16 cellular contexts compared by ENCODE assay signal in the genomic region with DNA sequence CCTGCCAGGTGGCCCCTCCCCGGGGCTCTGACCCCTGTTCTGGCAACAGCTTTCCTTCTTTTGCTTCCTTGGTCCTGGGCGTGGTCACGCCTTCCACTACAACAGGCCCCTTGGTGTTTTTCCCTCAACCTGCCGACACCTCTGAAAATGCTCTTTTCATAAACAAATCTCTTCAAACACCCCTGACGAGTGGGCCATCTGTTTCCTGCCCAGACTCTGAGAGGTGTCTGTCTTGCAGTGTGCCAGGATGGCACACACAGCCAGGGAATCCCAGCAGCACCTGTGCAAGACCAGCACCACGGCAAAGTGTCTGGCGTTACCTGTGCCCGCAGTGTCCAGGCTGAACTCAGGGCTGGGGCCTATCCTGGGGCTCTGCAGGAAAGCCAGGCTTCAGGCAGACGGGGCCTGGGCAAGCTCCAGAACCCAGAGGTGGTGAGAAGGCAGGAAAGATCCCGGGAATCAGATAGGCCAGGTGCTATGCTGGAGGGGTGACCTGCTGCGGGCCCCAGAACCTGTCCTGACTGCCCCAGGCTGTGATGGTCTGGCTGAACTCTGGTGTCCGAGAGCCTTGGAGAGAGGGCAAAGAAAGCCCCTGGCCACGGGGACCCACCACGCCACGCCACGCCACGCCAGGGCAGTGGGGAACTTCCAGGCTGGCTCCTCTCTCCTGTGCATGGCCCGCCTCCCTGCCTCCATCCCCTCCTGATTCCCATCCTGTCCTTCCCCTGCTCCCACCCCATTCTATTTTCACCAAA.
DNase-seq lines count a peak whose midpoint lies in the region; ATAC-seq, FAIRE-seq and TF ChIP-seq lines count a peak whose summit lies in the region.
"Had no signal": no experiment of that assay in that cellular context is flagged by ENCODE, and none has a peak within 500 bp of the region (broad histone marks: within the 10 kb centered on the region; RNA-seq: fewer than 3 reads in every experiment).

No MANE protein-coding gene starts in this region.

- ATAC-seq in GM18520 (IDR thresholded peaks at IDR 0.05; ENCODE audit: unreplicated experiment) (no peak), HG02870 (IDR thresholded peaks at IDR 0.05; ENCODE audit: unreplicated experiment) (no peak)
- ATAC-seq: activated naive CD4-positive, alpha-beta T cell treated with anti-CD3 and anti-CD28 coated beads, Interleukin-2, amount 50 U/mL, for 72 hours; gastrocnemius medialis; sciatic nerve; SK-N-SH treated with all-trans-retinoic acid at 6 μM for 48 hours had no signal

- dilution Hi-C loops in mammary epithelial cell (cut with HindIII; ENCODE audit: low sequenced_read_pairs) = no loop called here
- dilution Hi-C loops in endothelial cell of umbilical vein (cut with MboI; ENCODE audit: extremely low pct_ligation_motif_present, low sequenced_read_pairs) = no loop called here

- TF ChIP-seq CTCF in MCF 10A (IDR thresholded peaks at IDR 0.05; ENCODE audit: unreplicated experiment) (no peak), mammary epithelial cell (conservative IDR thresholded peaks at IDR 0.05 in 1 of 2, IDR thresholded peaks at IDR 0.05 in 1 of 2; ENCODE audit: extremely low read depth in 1 of 2, insufficient read depth in 1 of 2, low read depth in 1 of 2, low read length in 2 of 2) (no peak), endothelial cell of umbilical vein (IDR thresholded peaks at IDR 0.05; ENCODE audit: extremely low read depth in 1 of 2, insufficient read depth in 1 of 2, low read depth in 1 of 2, low read length in 2 of 2) (no peak), type B pancreatic cell (conservative IDR thresholded peaks at IDR 0.05) (no peak)

- H3K27me3 ChIP-seq in mammary epithelial cell (ENCODE audit: insufficient read depth, low read length) (no peaks in the 10 kb centered on the region), endothelial cell of umbilical vein (ENCODE audit: control insufficient read depth in 2 of 2, insufficient read depth in 2 of 2, low read length in 2 of 2) (no peaks in the 10 kb centered on the region), GM23248 (replicated peaks; ENCODE audit: insufficient read depth) (no peaks in the 10 kb centered on the region)
- H3K27me3 ChIP-seq: brain microvascular endothelial cell had no signal

- no peak for TF ChIP-seq POLR2A in endothelial cell of umbilical vein (IDR thresholded peaks at IDR 0.05; ENCODE audit: low read depth, low read length)

- H4K20me1 ChIP-seq in mammary epithelial cell (ENCODE audit: insufficient read depth, low read length) (no peaks in the 10 kb centered on the region), endothelial cell of umbilical vein (replicated peaks; ENCODE audit: control insufficient read depth, extremely low read depth, insufficient read depth, low read length) (no peaks in the 10 kb centered on the region), GM23248 (ENCODE audit: insufficient read depth) (no peaks in the 10 kb centered on the region)

- no peak overlapping the region for H2AFZ ChIP-seq in mammary epithelial cell (ENCODE audit: low read depth, low read length)
- H2AFZ ChIP-seq in endothelial cell of umbilical vein (ENCODE audit: low read depth, low read length) = no peak overlapping the region
- H2AFZ ChIP-seq in GM23248 = no peak overlapping the region

- in situ Hi-C loops in mammary epithelial cell (cut with MboI; ENCODE audit: low sequenced_read_pairs in 2 of 2) = no loop called here
- in situ Hi-C loops in GM23248 (cut with MboI) = no loop called here

- no peaks in the 10 kb centered on the region for H3K79me2 ChIP-seq in mammary epithelial cell (ENCODE audit: insufficient read depth, low read length)
- no peaks in the 10 kb centered on the region for H3K79me2 ChIP-seq in endothelial cell of umbilical vein (ENCODE audit: control insufficient read depth, insufficient read depth, low read length)
- no peaks in the 10 kb centered on the region for H3K79me2 ChIP-seq in GM23248 (ENCODE audit: insufficient read depth)

- H3K27me3 Mint-ChIP-seq in MCF 10A (ENCODE audit: insufficient read depth, unreplicated experiment) = no peaks in the 10 kb centered on the region
- H3K27me3 Mint-ChIP-seq in type B pancreatic cell = no peaks in the 10 kb centered on the region

- 93% methylated on average over 11 of the region's 18 CpGs for WGBS in mammary epithelial cell (ENCODE audit: low coverage, missing lambda C conversion rate)
- 86 to 87% methylated on average over 16 to 18 of the region's 18 CpGs for WGBS in GM23248 (ENCODE audit: low coverage in 1 of 2, low lambda C conversion rate in 2 of 2, missing lambda C conversion rate in 2 of 2), 2 experiments

- no peaks in the 10 kb centered on the region for H3K9me2 ChIP-seq in GM23248 (ENCODE audit: insufficient read depth)

- peaks cover 9% of the 10 kb centered on the region for H3F3A ChIP-seq in GM23248 (ENCODE audit: insufficient read depth)

- H3K9me3 ChIP-seq in mammary epithelial cell (replicated peaks; ENCODE audit: insufficient read depth, low read length) (no peaks in the 10 kb centered on the region), endothelial cell of umbilical vein (replicated peaks; ENCODE audit: control insufficient read depth, insufficient read depth, low read length) (no peaks in the 10 kb centered on the region), GM23248 (ENCODE audit: low read depth) (no peaks in the 10 kb centered on the region)
- H3K9me3 ChIP-seq: gastrocnemius medialis had no signal

- no peaks in the 10 kb centered on the region for H3K9me1 ChIP-seq in endothelial cell of umbilical vein (replicated peaks; ENCODE audit: control insufficient read depth, extremely low read depth, insufficient read depth, low read length)

- H3K36me3 ChIP-seq in mammary epithelial cell (ENCODE audit: insufficient read depth, low read length) (no peaks in the 10 kb centered on the region), endothelial cell of umbilical vein (ENCODE audit: control insufficient read depth in 2 of 2, extremely low read depth in 1 of 2, insufficient read depth in 2 of 2, low read length in 2 of 2) (no peaks in the 10 kb centered on the region), GM23248 (ENCODE audit: low read depth) (no peaks in the 10 kb centered on the region)
- H3K36me3 ChIP-seq: brain microvascular endothelial cell, gastrocnemius medialis had no signal

- CTCF ChIA-PET in MCF 10A (lab: Yijun Ruan, JAX) (interaction anchor here (0.6 kb wide), 1 partner anchor 24 kb away, joined by 3 read pairs; no protein-coding TSS in a partner anchor), mammary epithelial cell (lab: Charles Lee; ENCODE audit: low non-redundant PET) (no interaction called here), endothelial cell of umbilical vein (lab: Charles Lee) (interaction anchor here (1.4 kb wide), 1 partner anchor 8 kb away, joined by 3 read pairs; no protein-coding TSS in a partner anchor)

- no peak overlapping the region for H3K4me3 Mint-ChIP-seq in MCF 10A (ENCODE audit: unreplicated experiment)
- no peak overlapping the region for H3K4me3 Mint-ChIP-seq in type B pancreatic cell

- H3K4me1 ChIP-seq in mammary epithelial cell (ENCODE audit: insufficient read depth, low read length) (peaks cover 27% of the 10 kb centered on the region), endothelial cell of umbilical vein (ENCODE audit: control insufficient read depth, extremely low read depth, insufficient read depth, low read length) (peaks cover 31% of the 10 kb centered on the region), GM23248 (ENCODE audit: insufficient read depth) (peaks cover 14% of the 10 kb centered on the region)

- POLR2A ChIA-PET in MCF 10A (lab: Yijun Ruan, JAX) = interaction anchor here (0.5 kb wide), 1 partner anchor 10 kb away, joined by 4 read pairs; no protein-coding TSS in a partner anchor
- POLR2A ChIA-PET in endothelial cell of umbilical vein (lab: Charles Lee) = no interaction called here

- H3K9me3 Mint-ChIP-seq in MCF 10A (ENCODE audit: unreplicated experiment) = peaks cover 18% of the 10 kb centered on the region
- no peaks in the 10 kb centered on the region for H3K9me3 Mint-ChIP-seq in type B pancreatic cell

- H3K4me3 ChIP-seq in mammary epithelial cell (replicated peaks in 1 of 3; ENCODE audit: insufficient read depth in 1 of 3, low read depth in 2 of 3, low read length in 3 of 3) (no peak overlapping the region), endothelial cell of umbilical vein (replicated peaks in 1 of 3; ENCODE audit: insufficient read depth in 1 of 3, low read depth in 1 of 3, low read length in 3 of 3) (no peak overlapping the region), GM23248 (no peak overlapping the region)
- H3K4me3 ChIP-seq: gastrocnemius medialis had no signal

- no peak for DNase-seq in MCF 10A (ENCODE audit: unreplicated experiment)
- no peak for DNase-seq in mammary epithelial cell
- peak; percentile 66 for DNase-seq in NCI-H2171 treated with DMSO at 0.1 percent for 48 hours (lab: John Stamatoyannopoulos, UW)
- no peak for DNase-seq in endothelial cell of umbilical vein (ENCODE audit: low read depth, low spot score)
- DNase-seq in type B pancreatic cell (ENCODE audit: extremely low spot score, unreplicated experiment) = no peak
- DNase-seq in GM23248 = no peak
- DNase-seq: activated CD4-positive, alpha-beta T cell treated with anti-CD3 and anti-CD28 coated beads for 48 hours; brain microvascular endothelial cell; gastrocnemius medialis; midbrain; NCI-H1092 had no signal

- intact Hi-C loops in MCF 10A (cut with micrococcal nuclease) (no loop called here), mammary epithelial cell (cut with micrococcal nuclease) (no loop called here), endothelial cell of umbilical vein (cut with micrococcal nuclease) (no loop called here)

- no TSS peak for BruUV-seq in MCF 10A (replicated peaks; lab: Mats Ljungman, UMichigan)
- BruUV-seq in mammary epithelial cell (replicated peaks; lab: Mats Ljungman, UMichigan) = no TSS peak
- BruUV-seq in endothelial cell of umbilical vein (replicated peaks; lab: Mats Ljungman, UMichigan) = no TSS peak

- no peak overlapping the region for H3K9ac ChIP-seq in mammary epithelial cell (ENCODE audit: insufficient read depth, low read length)
- H3K9ac ChIP-seq in endothelial cell of umbilical vein (replicated peaks; ENCODE audit: extremely low read depth, insufficient read depth, low read length) = peak overlapping the region; percentile 36
- no peak overlapping the region for H3K9ac ChIP-seq in GM23248

- H3K4me2 ChIP-seq in mammary epithelial cell (ENCODE audit: insufficient read depth, low read depth, low read length) (no peak overlapping the region), endothelial cell of umbilical vein (ENCODE audit: insufficient read depth, low read length) (no peak overlapping the region), GM23248 (ENCODE audit: unreplicated experiment) (no peak overlapping the region)

- H3K4me1 Mint-ChIP-seq in MCF 10A (ENCODE audit: insufficient read depth, unreplicated experiment) = peaks cover 31% of the 10 kb centered on the region
- peaks cover 19% of the 10 kb centered on the region for H3K4me1 Mint-ChIP-seq in type B pancreatic cell (ENCODE audit: unreplicated experiment)

- H3K27ac ChIP-seq in mammary epithelial cell (ENCODE audit: insufficient read depth, low read depth, low read length) (no peak overlapping the region), endothelial cell of umbilical vein (ENCODE audit: insufficient read depth, low read depth, low read length) (peak overlapping the region; percentile 87), GM23248 (no peak overlapping the region)
- H3K27ac ChIP-seq: brain microvascular endothelial cell, gastrocnemius medialis had no signal

- H3K36me3 Mint-ChIP-seq in MCF 10A (ENCODE audit: insufficient read depth, unreplicated experiment) (peaks cover 4% of the 10 kb centered on the region), type B pancreatic cell (no peaks in the 10 kb centered on the region)
- H3K36me3 Mint-ChIP-seq: activated naive CD4-positive, alpha-beta T cell treated with anti-CD3 and anti-CD28 coated beads, Interleukin-2, amount 50 U/mL, for 72 hours had no signal

- H3K27ac Mint-ChIP-seq in MCF 10A (ENCODE audit: low read depth, unreplicated experiment) (peak overlapping the region; percentile 73), type B pancreatic cell (peak overlapping the region; percentile 23)

- FAIRE-seq in endothelial cell of umbilical vein (lab: Jason Lieb, UNC) = no peak
